ENCODE assay signal across 12 cellular contexts in genomic region chr14:101083564-101084435, GRCh38.
DNase-seq lines count a peak whose midpoint lies in the region; ATAC-seq, FAIRE-seq and TF ChIP-seq lines count a peak whose summit lies in the region.
"Had no signal": no experiment of that assay in that cellular context is flagged by ENCODE, and none has a peak within 500 bp of the region (broad histone marks: within the 10 kb centered on the region; RNA-seq: fewer than 3 reads in every experiment).

No MANE protein-coding gene starts in this region.

- no peak overlapping the region for H3K9ac ChIP-seq in keratinocyte (ENCODE audit: control insufficient read depth, extremely low read depth, insufficient read depth, low read length)

- ATAC-seq in Right ventricle myocardium inferior (no peak), GM21723 (IDR thresholded peaks at IDR 0.05; ENCODE audit: unreplicated experiment) (no peak)

- no peaks in the 10 kb centered on the region for H3K9me1 ChIP-seq in keratinocyte (ENCODE audit: control insufficient read depth, extremely low read depth, insufficient read depth, low read length)

- FAIRE-seq in keratinocyte (lab: Jason Lieb, UNC), result no peak
- FAIRE-seq: colon, GM12891 had no signal

- dilution Hi-C loops in keratinocyte (cut with MboI; ENCODE audit: extremely low pct_ligation_motif_present, low sequenced_read_pairs), result no loop called here

- no peaks in the 10 kb centered on the region for H3K27me3 ChIP-seq in cardiac muscle cell
- H3K27me3 ChIP-seq in keratinocyte (ENCODE audit: control insufficient read depth, extremely low read depth, insufficient read depth, low read length), result peaks cover 18% of the 10 kb centered on the region

- H3K79me2 ChIP-seq in keratinocyte (ENCODE audit: control insufficient read depth, insufficient read depth, low read length), result no peaks in the 10 kb centered on the region

- H3K36me3 ChIP-seq in cardiac muscle cell (no peaks in the 10 kb centered on the region), keratinocyte (ENCODE audit: control insufficient read depth in 2 of 2, extremely low read depth in 1 of 2, insufficient read depth in 2 of 2, low read length in 2 of 2) (no peaks in the 10 kb centered on the region)

- H3K4me3 ChIP-seq in cardiac muscle cell (no peak overlapping the region), keratinocyte (ENCODE audit: control insufficient read depth in 2 of 3, extremely low read depth in 1 of 3, insufficient read depth in 2 of 3, low read depth in 1 of 3, low read length in 3 of 3) (no peak overlapping the region)

- H3K27ac ChIP-seq in cardiac muscle cell (no peak overlapping the region), keratinocyte (ENCODE audit: control insufficient read depth, insufficient read depth, low read length) (no peak overlapping the region)

- TF ChIP-seq CTCF in cardiac muscle cell (IDR thresholded peaks at IDR 0.05; ENCODE audit: low read depth, low read length) (peak; percentile 22), keratinocyte (optimal IDR thresholded peaks at IDR 0.05 in 1 of 3, IDR thresholded peaks at IDR 0.05 in 1 of 3, conservative IDR thresholded peaks at IDR 0.05 in 1 of 3; ENCODE audit: extremely low read depth in 1 of 3, insufficient read depth in 2 of 3, low read length in 3 of 3) (peak; percentile 25 to 67 (median 59))

- no peaks in the 10 kb centered on the region for H3K4me1 ChIP-seq in cardiac muscle cell (ENCODE audit: low read depth)
- H3K4me1 ChIP-seq in keratinocyte (ENCODE audit: control insufficient read depth, extremely low read depth, insufficient read depth, low read length), result no peaks in the 10 kb centered on the region

- H4K20me1 ChIP-seq in keratinocyte (ENCODE audit: control insufficient read depth, extremely low read depth, insufficient read depth, low read length), result no peaks in the 10 kb centered on the region

- H3K9me3 ChIP-seq in cardiac muscle cell (ENCODE audit: low read depth) (no peaks in the 10 kb centered on the region), keratinocyte (ENCODE audit: control insufficient read depth, low read depth, low read length) (no peaks in the 10 kb centered on the region)

- intact Hi-C loops in Right ventricle myocardium inferior (cut with DNase I), result no loop called here

- no peak overlapping the region for H3K4me2 ChIP-seq in keratinocyte (ENCODE audit: control insufficient read depth, extremely low read depth, insufficient read depth, low read depth, low read length)

- DNase-seq in cardiac muscle cell (ENCODE audit: low read depth in 1 of 2, low spot score in 1 of 2) (no peak), Right ventricle myocardium inferior (ENCODE audit: missing footprints) (no peak), SHP77 (lab: John Stamatoyannopoulos, UW) (peak; percentile 58 to 82), keratinocyte (ENCODE audit: low read depth, low spot score) (no peak), H4 (ENCODE audit: low spot score) (no peak), NCI-H2196 treated with DMSO at 0.1 percent for 48 hours (lab: John Stamatoyannopoulos, UW; ENCODE audit: unreplicated experiment) (no peak), T-helper 2 cell (no peak)
- DNase-seq: activated T-cell treated with anti-CD3 and anti-CD28 coated beads, Interleukin-2, amount 50 U/mL, for 1 hour; NCI-H1930 had no signal

- no peak overlapping the region for H2AFZ ChIP-seq in keratinocyte (ENCODE audit: control insufficient read depth, low read length)

Comparison
In these comparisons a context has a peak if more than half of its experiments do, and no peak if none do; other contexts are left out.
1. DNase-seq: peak in SHP77 (2 of 2); none in cardiac muscle cell (0 of 2), Right ventricle myocardium inferior (single experiment), keratinocyte (single experiment), H4 (single experiment), NCI-H2196 treated with DMSO at 0.1 percent for 48 hours (single experiment) and T-helper 2 cell (0 of 5).